ENCODE assay signal across 1 cellular context in the genomic region with DNA sequence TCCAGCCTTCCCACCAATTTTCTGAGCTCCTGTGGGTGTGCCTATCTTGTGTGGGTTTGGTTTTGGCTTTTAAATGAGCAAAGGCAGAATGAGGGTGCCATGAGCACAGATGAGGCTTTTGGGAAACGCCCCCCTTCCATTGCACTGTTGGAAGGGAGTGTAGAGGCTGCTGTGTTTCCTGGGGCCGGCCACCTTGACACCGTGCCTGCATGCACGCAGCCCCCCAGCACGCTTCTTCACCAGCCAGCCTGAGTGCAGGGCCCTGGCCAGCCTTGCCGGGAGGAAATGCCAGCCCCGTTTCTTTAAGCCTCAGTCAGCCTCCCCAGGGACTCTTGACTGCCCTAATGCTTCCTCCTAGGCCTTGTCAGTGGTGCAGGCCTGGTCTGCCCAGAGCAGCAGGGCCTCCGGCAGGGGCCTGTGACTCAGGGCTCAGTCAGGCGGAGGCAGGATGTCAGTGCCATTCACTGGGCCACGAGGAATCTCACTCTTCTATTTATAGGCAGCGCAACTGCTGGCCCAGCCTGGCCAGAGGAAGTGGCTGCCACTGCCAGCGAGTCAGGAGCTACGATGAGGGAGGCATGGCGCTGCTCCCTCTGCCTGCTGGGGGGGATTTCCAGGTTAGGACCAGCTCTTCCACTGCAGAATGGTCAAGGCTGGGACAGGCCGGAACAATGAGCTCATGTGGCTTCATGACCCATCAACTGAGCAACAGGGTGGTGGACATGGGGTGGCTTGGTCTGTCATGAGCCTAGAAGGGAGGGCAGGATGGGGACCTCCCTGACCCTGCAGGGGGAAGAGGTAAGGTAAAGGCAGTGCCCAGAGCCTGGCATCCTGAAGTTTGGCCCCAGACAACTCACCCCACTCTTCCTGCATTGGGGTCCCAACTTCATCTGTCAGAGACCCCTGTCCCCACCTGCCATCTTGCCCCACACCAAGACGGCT.
TF ChIP-seq lines count a peak whose summit lies in the region.

No MANE protein-coding gene starts in this region.

TF ChIP-seq in HCT116, 20 proteins besides CTCF, POLR2A, EP300 and RAD21 (continued from another document):
- TF ChIP-seq CBX3 (IDR thresholded peaks at IDR 0.05; ENCODE audit: low read depth) (peak; percentile 96), FOSL1 (IDR thresholded peaks at IDR 0.05; ENCODE audit: low read depth) (peak; percentile 82), ZNF274 (IDR thresholded peaks at IDR 0.05; ENCODE audit: low read depth, low read length) (no peak), EGR1 (IDR thresholded peaks at IDR 0.05; ENCODE audit: low read depth) (no peak), SRF (IDR thresholded peaks at IDR 0.05; ENCODE audit: low read depth) (peak; percentile 64; the same call in 1 of the 2 replicates), EZH2phosphoT487 (IDR thresholded peaks at IDR 0.05; ENCODE audit: borderline replicate concordance) (no peak), EZH2 (IDR thresholded peaks at IDR 0.05) (no peak), SIN3A (IDR thresholded peaks at IDR 0.05; ENCODE audit: low read depth) (0 out of 2 replicates have a peak, but pooled peaks have one; percentile 25), TCF7L2 (IDR thresholded peaks at IDR 0.05; ENCODE audit: borderline replicate concordance, extremely low read depth, insufficient read depth, insufficient read length) (no peak), YY1 (IDR thresholded peaks at IDR 0.05; ENCODE audit: extremely low read depth, insufficient replicate concordance, low read depth, low read length) (peak; percentile 58), POLR2AphosphoS5 (IDR thresholded peaks at IDR 0.05; ENCODE audit: low read depth, low read length) (peak; percentile 70), ZFX (IDR thresholded peaks at IDR 0.05) (peak; percentile 94)
- TF ChIP-seq, protein P1, sequence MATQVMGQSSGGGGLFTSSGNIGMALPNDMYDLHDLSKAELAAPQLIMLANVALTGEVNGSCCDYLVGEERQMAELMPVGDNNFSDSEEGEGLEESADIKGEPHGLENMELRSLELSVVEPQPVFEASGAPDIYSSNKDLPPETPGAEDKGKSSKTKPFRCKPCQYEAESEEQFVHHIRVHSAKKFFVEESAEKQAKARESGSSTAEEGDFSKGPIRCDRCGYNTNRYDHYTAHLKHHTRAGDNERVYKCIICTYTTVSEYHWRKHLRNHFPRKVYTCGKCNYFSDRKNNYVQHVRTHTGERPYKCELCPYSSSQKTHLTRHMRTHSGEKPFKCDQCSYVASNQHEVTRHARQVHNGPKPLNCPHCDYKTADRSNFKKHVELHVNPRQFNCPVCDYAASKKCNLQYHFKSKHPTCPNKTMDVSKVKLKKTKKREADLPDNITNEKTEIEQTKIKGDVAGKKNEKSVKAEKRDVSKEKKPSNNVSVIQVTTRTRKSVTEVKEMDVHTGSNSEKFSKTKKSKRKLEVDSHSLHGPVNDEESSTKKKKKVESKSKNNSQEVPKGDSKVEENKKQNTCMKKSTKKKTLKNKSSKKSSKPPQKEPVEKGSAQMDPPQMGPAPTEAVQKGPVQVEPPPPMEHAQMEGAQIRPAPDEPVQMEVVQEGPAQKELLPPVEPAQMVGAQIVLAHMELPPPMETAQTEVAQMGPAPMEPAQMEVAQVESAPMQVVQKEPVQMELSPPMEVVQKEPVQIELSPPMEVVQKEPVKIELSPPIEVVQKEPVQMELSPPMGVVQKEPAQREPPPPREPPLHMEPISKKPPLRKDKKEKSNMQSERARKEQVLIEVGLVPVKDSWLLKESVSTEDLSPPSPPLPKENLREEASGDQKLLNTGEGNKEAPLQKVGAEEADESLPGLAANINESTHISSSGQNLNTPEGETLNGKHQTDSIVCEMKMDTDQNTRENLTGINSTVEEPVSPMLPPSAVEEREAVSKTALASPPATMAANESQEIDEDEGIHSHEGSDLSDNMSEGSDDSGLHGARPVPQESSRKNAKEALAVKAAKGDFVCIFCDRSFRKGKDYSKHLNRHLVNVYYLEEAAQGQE (IDR thresholded peaks at IDR 0.05; ENCODE audit: low read depth), result no peak
- TF ChIP-seq, protein P2, sequence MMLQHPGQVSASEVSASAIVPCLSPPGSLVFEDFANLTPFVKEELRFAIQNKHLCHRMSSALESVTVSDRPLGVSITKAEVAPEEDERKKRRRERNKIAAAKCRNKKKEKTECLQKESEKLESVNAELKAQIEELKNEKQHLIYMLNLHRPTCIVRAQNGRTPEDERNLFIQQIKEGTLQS (IDR thresholded peaks at IDR 0.05), result no peak
- TF ChIP-seq, protein P3, sequence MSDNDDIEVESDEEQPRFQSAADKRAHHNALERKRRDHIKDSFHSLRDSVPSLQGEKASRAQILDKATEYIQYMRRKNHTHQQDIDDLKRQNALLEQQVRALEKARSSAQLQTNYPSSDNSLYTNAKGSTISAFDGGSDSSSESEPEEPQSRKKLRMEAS (IDR thresholded peaks at IDR 0.05), result peak; percentile 96
